ENCODE assay signal across 8 cellular contexts in genomic region chr16:48156790-48157209, GRCh38.
A peak's percentile ranks its signal among the peaks of the same experiment; 100 is the strongest.
DNase-seq lines count a peak whose midpoint lies in the region; ATAC-seq lines count a peak whose summit lies in the region.

No MANE protein-coding gene starts in this region.

- peak; percentile 47 for ATAC-seq in HG02981 (IDR thresholded peaks at IDR 0.05; ENCODE audit: unreplicated experiment)
- no peak for ATAC-seq in GM19463 (IDR thresholded peaks at IDR 0.05; ENCODE audit: unreplicated experiment)

- DNase-seq in DMS79 treated with DMSO at 0.1 percent for 48 hours (lab: John Stamatoyannopoulos, UW): peak; percentile 35
- peak; percentile 56 for DNase-seq in NCI-H82 treated with DMSO at 0.1 percent for 48 hours (lab: John Stamatoyannopoulos, UW; ENCODE audit: unreplicated experiment)
- peak; percentile 34 to 75 for DNase-seq in activated CD8-positive, alpha-beta memory T cell treated with anti-CD3 and anti-CD28 coated beads for 1 hour (ENCODE audit: extremely low read depth in 1 of 2, low read depth in 1 of 2)
- peak; percentile 58 for DNase-seq in effector CD8-positive, alpha-beta T cell (lab: John Stamatoyannopoulos, UW)
- DNase-seq in medulla oblongata (ENCODE audit: extremely low spot score): peak; percentile 78
- DNase-seq in stimulated activated CD8-positive, alpha-beta memory T cell treated with anti-CD3 and anti-CD28 coated beads, Interleukin-12 subunit alpha, Interleukin-12 subunit beta, amount 100 ng/mL, for 1 hour (ENCODE audit: low read depth): peak; percentile 67
